Comparison of ENCODE assay signal across 12 cellular contexts in the genomic region with DNA sequence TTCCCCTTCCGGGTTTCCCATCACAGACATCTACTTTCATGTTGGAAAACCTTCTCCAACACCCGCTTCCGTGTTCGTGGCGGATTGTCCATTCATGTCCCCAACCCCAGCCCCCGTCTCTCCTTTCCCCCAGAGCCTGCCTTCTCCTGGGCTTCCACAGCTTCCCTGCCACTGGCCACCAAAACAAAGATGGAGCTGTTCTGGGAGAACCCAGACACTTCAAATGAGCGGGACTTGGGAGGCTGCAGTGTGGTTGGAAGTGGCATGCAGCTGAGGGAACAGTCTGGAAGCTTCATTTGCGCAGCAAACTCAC. TPM values are rescaled to one million over a fixed set of nuclear protein-coding genes. Genes with fewer than 3 reads are reported as not detected.
A peak's percentile ranks its signal among the peaks of the same experiment; 100 is the strongest.
DNase-seq lines count a peak whose midpoint lies in the region; ATAC-seq and TF ChIP-seq lines count a peak whose summit lies in the region.
"Had no signal": no experiment of that assay in that cellular context is flagged by ENCODE, and none has a peak within 500 bp of the region (broad histone marks: within the 10 kb centered on the region; RNA-seq: fewer than 3 reads in every experiment).

No MANE protein-coding gene starts in this region.

- ATAC-seq in activated naive CD4-positive, alpha-beta T cell treated with anti-CD3 and anti-CD28 coated beads, Interleukin-2, amount 50 U/mL, for 72 hours = no peak
- ATAC-seq in naive thymus-derived CD8-positive, alpha-beta T cell = no peak

- H3K27ac Mint-ChIP-seq in activated naive CD4-positive, alpha-beta T cell treated with anti-CD3 and anti-CD28 coated beads, Interleukin-2, amount 50 U/mL, for 24 hours = peak overlapping the region; percentile 55
- H3K27ac Mint-ChIP-seq in activated naive CD4-positive, alpha-beta T cell treated with anti-CD3 and anti-CD28 coated beads, Interleukin-2, amount 50 U/mL, for 72 hours = peak overlapping the region in 1 of 2 donors; percentile 89
- peak overlapping the region in 7 of 10 donors; percentile 78 to 97 (median 92) for H3K27ac Mint-ChIP-seq in naive thymus-derived CD8-positive, alpha-beta T cell
- no peak overlapping the region for H3K27ac Mint-ChIP-seq in type B pancreatic cell

- no peak for DNase-seq in activated naive CD4-positive, alpha-beta T cell treated with anti-CD3 and anti-CD28 coated beads, Interleukin-2, amount 50 U/mL, for 72 hours (ENCODE audit: low spot score in 2 of 2)
- DNase-seq in astrocyte of the hippocampus (ENCODE audit: low read depth, low spot score) = peak; percentile 45
- no peak for DNase-seq in naive thymus-derived CD8-positive, alpha-beta T cell
- no peak for DNase-seq in type B pancreatic cell (ENCODE audit: extremely low spot score, unreplicated experiment)
- no peak for DNase-seq in NCI-H2171 treated with DMSO at 0.1 percent for 48 hours (lab: John Stamatoyannopoulos, UW)
- no peak for DNase-seq in NCI-H2029 (lab: John Stamatoyannopoulos, UW)
- no peak for DNase-seq in amygdala (lab: John Stamatoyannopoulos, UW)
- DNase-seq: cortex of kidney, NCI-H2227 treated with DMSO at 0.1 percent for 48 hours had no signal

- no peaks in the 10 kb centered on the region for H3K27me3 Mint-ChIP-seq in activated naive CD4-positive, alpha-beta T cell treated with anti-CD3 and anti-CD28 coated beads, Interleukin-2, amount 50 U/mL, for 24 hours
- H3K27me3 Mint-ChIP-seq in naive thymus-derived CD8-positive, alpha-beta T cell = no peaks in the 10 kb centered on the region
- peaks cover 21% of the 10 kb centered on the region for H3K27me3 Mint-ChIP-seq in type B pancreatic cell

- H3K4me3 Mint-ChIP-seq in activated naive CD4-positive, alpha-beta T cell treated with anti-CD3 and anti-CD28 coated beads, Interleukin-2, amount 50 U/mL, for 24 hours = peak overlapping the region; percentile 94
- H3K4me3 Mint-ChIP-seq in naive thymus-derived CD8-positive, alpha-beta T cell = peak overlapping the region in 9 of 10 donors; percentile 32 to 97 (median 92)
- peak overlapping the region; percentile 76 for H3K4me3 Mint-ChIP-seq in type B pancreatic cell

- H3K9me3 Mint-ChIP-seq in activated naive CD4-positive, alpha-beta T cell treated with anti-CD3 and anti-CD28 coated beads, Interleukin-2, amount 50 U/mL, for 24 hours = no peaks in the 10 kb centered on the region
- H3K9me3 Mint-ChIP-seq in activated naive CD4-positive, alpha-beta T cell treated with anti-CD3 and anti-CD28 coated beads, Interleukin-2, amount 50 U/mL, for 72 hours = no peaks in the 10 kb centered on the region
- H3K9me3 Mint-ChIP-seq in naive thymus-derived CD8-positive, alpha-beta T cell = no peaks in the 10 kb centered on the region
- H3K9me3 Mint-ChIP-seq in type B pancreatic cell = no peaks in the 10 kb centered on the region

- peaks cover 2% of the 10 kb centered on the region for H3K36me3 Mint-ChIP-seq in activated naive CD4-positive, alpha-beta T cell treated with anti-CD3 and anti-CD28 coated beads, Interleukin-2, amount 50 U/mL, for 24 hours
- H3K36me3 Mint-ChIP-seq in activated naive CD4-positive, alpha-beta T cell treated with anti-CD3 and anti-CD28 coated beads, Interleukin-2, amount 50 U/mL, for 72 hours = peaks cover 4 to 22% of the 10 kb centered on the region in 2 donors
- H3K36me3 Mint-ChIP-seq in naive thymus-derived CD8-positive, alpha-beta T cell = peaks cover 0 to 11% (median 4%) of the 10 kb centered on the region in 3 donors
- no peaks in the 10 kb centered on the region for H3K36me3 Mint-ChIP-seq in type B pancreatic cell

- H3K4me1 Mint-ChIP-seq in activated naive CD4-positive, alpha-beta T cell treated with anti-CD3 and anti-CD28 coated beads, Interleukin-2, amount 50 U/mL, for 24 hours = peaks cover 62% of the 10 kb centered on the region
- peaks cover 26 to 82% (median 59%) of the 10 kb centered on the region in 4 donors for H3K4me1 Mint-ChIP-seq in naive thymus-derived CD8-positive, alpha-beta T cell
- H3K4me1 Mint-ChIP-seq in type B pancreatic cell (ENCODE audit: unreplicated experiment) = peaks cover 25% of the 10 kb centered on the region

- POLR2A ChIA-PET in naive thymus-derived CD8-positive, alpha-beta T cell (lab: Charles Lee) = no interaction called here

- TF ChIP-seq CTCF in type B pancreatic cell (conservative IDR thresholded peaks at IDR 0.05) = no peak

RNA-seq across cellular contexts. Expression of a gene that starts 2.8 kb away (rescaled TPM):
- 10 to 100 TPM; 18.8 to 55.8 TPM for total RNA-seq in activated naive CD4-positive, alpha-beta T cell treated with anti-CD3 and anti-CD28 coated beads, Interleukin-2, amount 50 U/mL, for 72 hours
- 10 to 100 TPM; 25.3 to 26.0 TPM for total RNA-seq in naive thymus-derived CD8-positive, alpha-beta T cell
- polyA plus RNA-seq in naive thymus-derived CD8-positive, alpha-beta T cell = 100 to 1,000 TPM in 1 of 3 donors, 10 to 100 TPM in 2; 27.6 to 129 (median 29.5) TPM
- total RNA-seq in type B pancreatic cell (ENCODE audit: low replicate concordance) = 19.5 TPM in 2 replicates

RNA-seq across cellular contexts. Expression of a gene that starts 25.8 kb away (rescaled TPM):
- not detected for total RNA-seq in activated naive CD4-positive, alpha-beta T cell treated with anti-CD3 and anti-CD28 coated beads, Interleukin-2, amount 50 U/mL, for 72 hours
- total RNA-seq in naive thymus-derived CD8-positive, alpha-beta T cell = under 1 TPM in 1 of 2 experiments, not detected in 1; 0.78 TPM
- polyA plus RNA-seq in naive thymus-derived CD8-positive, alpha-beta T cell = under 1 TPM in 1 of 3 donors, not detected in 2; 0.62 TPM
- not detected in 2 replicates for total RNA-seq in type B pancreatic cell (ENCODE audit: low replicate concordance)
- total RNA-seq: renal cortical epithelial cell had no signal
- polyA plus RNA-seq: BJ had no signal

RNA-seq across cellular contexts. Expression of a gene that starts 44.1 kb away (rescaled TPM):
- total RNA-seq in activated naive CD4-positive, alpha-beta T cell treated with anti-CD3 and anti-CD28 coated beads, Interleukin-2, amount 50 U/mL, for 72 hours = not detected
- not detected for total RNA-seq in naive thymus-derived CD8-positive, alpha-beta T cell
- polyA plus RNA-seq in naive thymus-derived CD8-positive, alpha-beta T cell = not detected
- 0.67 and 3.5 TPM in 2 replicates for total RNA-seq in type B pancreatic cell (ENCODE audit: low replicate concordance)
- total RNA-seq: renal cortical epithelial cell had no signal
- polyA plus RNA-seq: BJ had no signal
